ENCODE assay signal across 10 cellular contexts in the genomic region with DNA sequence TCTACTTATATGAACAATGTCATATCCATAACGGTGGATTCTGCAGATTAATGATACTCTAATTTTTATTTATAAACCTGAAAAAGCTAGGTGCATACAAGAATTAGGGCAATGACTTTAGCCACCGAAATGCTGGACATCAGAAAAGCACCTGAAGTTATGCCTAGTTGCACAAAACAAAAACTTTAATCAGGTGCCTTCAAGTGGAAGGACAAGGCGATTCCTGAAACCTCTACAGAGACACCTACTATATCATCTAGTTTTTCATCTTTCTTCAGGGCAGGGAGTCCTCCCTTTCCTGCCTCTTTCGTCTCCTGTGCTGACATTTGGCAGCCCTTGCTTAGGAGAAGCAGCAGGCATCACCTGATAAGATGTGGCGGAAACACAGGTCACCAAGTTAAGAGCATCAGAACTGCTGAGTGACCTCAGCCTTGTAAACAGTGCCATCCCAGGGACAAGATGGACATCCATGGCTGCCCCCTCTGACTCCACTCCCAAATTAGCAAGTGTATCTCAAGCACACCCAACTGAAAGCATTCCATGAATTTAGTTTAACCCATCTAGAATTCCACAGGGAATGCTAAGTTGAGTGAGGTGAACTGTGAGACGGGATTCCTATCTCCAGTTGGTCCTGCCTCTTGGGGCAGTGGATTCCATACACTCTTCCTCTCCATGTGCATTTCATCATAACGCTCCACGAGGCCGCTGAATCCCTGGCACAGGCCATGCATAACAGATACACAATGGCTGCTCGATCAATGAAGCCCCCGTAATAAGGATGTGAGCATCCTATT. TPM values are rescaled to one million over a fixed set of nuclear protein-coding genes. Genes with fewer than 3 reads are reported as not detected.
A peak's percentile ranks its signal among the peaks of the same experiment; 100 is the strongest.
DNase-seq lines count a peak whose midpoint lies in the region; ATAC-seq and TF ChIP-seq lines count a peak whose summit lies in the region.
"Had no signal": no experiment of that assay in that cellular context is flagged by ENCODE, and none has a peak within 500 bp of the region (broad histone marks: within the 10 kb centered on the region; RNA-seq: fewer than 3 reads in every experiment).

No MANE protein-coding gene starts in this region.

- POLR2A ChIA-PET in SK-N-SH (lab: Yijun Ruan, JAX), result no interaction called here

- no peak overlapping the region for H4K8ac ChIP-seq in mesendoderm (ENCODE audit: low read depth, low read length)

- peak overlapping the region; percentile 98 for H3K27ac Mint-ChIP-seq in central memory CD8-positive, alpha-beta T cell (ENCODE audit: low read depth)

- H2AFZ ChIP-seq in SK-N-SH (ENCODE audit: low read depth), result no peak overlapping the region

- H3K36me3 ChIP-seq in SK-N-SH (replicated peaks in 1 of 2; ENCODE audit: control insufficient read depth in 1 of 2, insufficient read depth in 2 of 2, low read length in 1 of 2), result no peaks in the 10 kb centered on the region
- no peaks in the 10 kb centered on the region for H3K36me3 ChIP-seq in mesendoderm (ENCODE audit: control insufficient read depth, insufficient read depth, low read length)
- no peaks in the 10 kb centered on the region for H3K36me3 ChIP-seq in thyroid gland

- H3K9ac ChIP-seq in SK-N-SH (peak overlapping the region; percentile 83; the same call in 1 of the 2 replicates), mesendoderm (ENCODE audit: low read length) (no peak overlapping the region)

- H3K27ac ChIP-seq in SK-N-SH (ENCODE audit: low read depth in 2 of 2, low read length in 1 of 2), result peak overlapping the region; percentile 64 to 96; a peak in 3 of 4 replicates
- no peak overlapping the region for H3K27ac ChIP-seq in mesendoderm (ENCODE audit: low read depth, low read length)
- H3K27ac ChIP-seq in thyroid gland, result peak overlapping the region; percentile 66 to 99 (median 98)

- H4K5ac ChIP-seq in mesendoderm (ENCODE audit: low read length), result no peak overlapping the region

- H3K9me3 ChIP-seq in SK-N-SH (no peaks in the 10 kb centered on the region), thyroid gland (no peaks in the 10 kb centered on the region)

- no peak overlapping the region for H2BK15ac ChIP-seq in mesendoderm (replicated peaks; ENCODE audit: low read depth)

- TF ChIP-seq RAD21 in SK-N-SH (IDR thresholded peaks at IDR 0.05; ENCODE audit: low read length), result no peak

- peaks cover 41% of the 10 kb centered on the region for H3K36me3 Mint-ChIP-seq in central memory CD8-positive, alpha-beta T cell (ENCODE audit: insufficient read depth)

- H3K4me1 ChIP-seq in SK-N-SH (ENCODE audit: control insufficient read depth in 1 of 2, insufficient read depth in 2 of 2, low read depth in 1 of 2, low read length in 1 of 2) (peaks cover 60 to 63% of the 10 kb centered on the region in 2 experiments), mesendoderm (ENCODE audit: control insufficient read depth, low read depth, low read length) (peaks cover 69% of the 10 kb centered on the region), thyroid gland (peaks cover 92 to 93% of the 10 kb centered on the region in 2 donors)

- H3K9me2 ChIP-seq in SK-N-SH, result no peaks in the 10 kb centered on the region

- CTCF ChIA-PET in SK-N-SH (lab: Yijun Ruan, JAX), result interaction anchor here (0.6 to 7.7 kb wide), 4 partner anchors 11 to 27 kb away, joined by 3 to 38 read pairs (median 7); a partner anchor contains a TSS

- no peaks in the 10 kb centered on the region for H3K27me3 ChIP-seq in SK-N-SH (ENCODE audit: insufficient read depth)
- H3K27me3 ChIP-seq in mesendoderm (ENCODE audit: insufficient read depth, low read length, poor library complexity), result no peaks in the 10 kb centered on the region
- H3K27me3 ChIP-seq in thyroid gland, result no peaks in the 10 kb centered on the region

- no peak overlapping the region for H3K56ac ChIP-seq in mesendoderm (ENCODE audit: low read length)

- intact Hi-C loops in thyroid gland (cut with DNase I), result no loop called here

- no peak for TF ChIP-seq EP300 in SK-N-SH (IDR thresholded peaks at IDR 0.05; ENCODE audit: borderline replicate concordance in 1 of 2, low read depth in 1 of 2, low read length in 1 of 2)

- H3K4me3 ChIP-seq in SK-N-SH (ENCODE audit: low read depth in 2 of 2, low read length in 1 of 2) (no peak overlapping the region), mesendoderm (ENCODE audit: low read length) (no peak overlapping the region), thyroid gland (replicated peaks in 1 of 3) (no peak overlapping the region)

- H3K23ac ChIP-seq in mesendoderm (ENCODE audit: low read length), result no peak overlapping the region

- no peak overlapping the region for H3K4ac ChIP-seq in mesendoderm (ENCODE audit: low read depth, low read length)

- H3K18ac ChIP-seq in mesendoderm (ENCODE audit: low read length), result no peak overlapping the region

- no peak overlapping the region for H2AK5ac ChIP-seq in mesendoderm (ENCODE audit: low read length)

- H3K9me3 Mint-ChIP-seq in central memory CD8-positive, alpha-beta T cell, result no peaks in the 10 kb centered on the region

- H2BK5ac ChIP-seq in mesendoderm (ENCODE audit: low read length), result no peak overlapping the region

- H3K79me2 ChIP-seq in SK-N-SH (ENCODE audit: insufficient read depth) (peaks cover 87% of the 10 kb centered on the region), mesendoderm (ENCODE audit: control insufficient read depth, insufficient read depth, low read length) (peaks cover 97% of the 10 kb centered on the region)

- H4K20me1 ChIP-seq in SK-N-SH (ENCODE audit: insufficient read depth), result peaks cover 25% of the 10 kb centered on the region

- H3K79me1 ChIP-seq in mesendoderm (ENCODE audit: low read length), result peaks cover 51% of the 10 kb centered on the region

- ATAC-seq in SK-N-SH treated with all-trans-retinoic acid at 6 μM for 48 hours, result no peak
- ATAC-seq in central memory CD8-positive, alpha-beta T cell (replicated peaks; ENCODE audit: extremely low read depth, poor library complexity, severe bottlenecking), result no peak

- peak overlapping the region; percentile 69 for H3K4me2 ChIP-seq in SK-N-SH
- H3K4me2 ChIP-seq in mesendoderm (ENCODE audit: low read length), result no peak overlapping the region

- no peaks in the 10 kb centered on the region for H3K27me3 Mint-ChIP-seq in central memory CD8-positive, alpha-beta T cell

- TF ChIP-seq POLR2A in thyroid gland (IDR thresholded peaks at IDR 0.05), result no peak

- H3F3A ChIP-seq in SK-N-SH (replicated peaks; ENCODE audit: insufficient read depth), result peaks cover 54% of the 10 kb centered on the region

- H2BK120ac ChIP-seq in mesendoderm (ENCODE audit: low read depth, low read length), result no peak overlapping the region

- DNase-seq in SK-N-SH, result no peak
- no peak for DNase-seq in central memory CD8-positive, alpha-beta T cell (ENCODE audit: low spot score in 2 of 2)
- peak; percentile 80 for DNase-seq in mesendoderm
- DNase-seq in thyroid gland, result no peak
- DNase-seq in nucleus accumbens (lab: John Stamatoyannopoulos, UW), result no peak
- DNase-seq in occipital lobe (lab: John Stamatoyannopoulos, UW), result no peak
- DNase-seq in H4 (ENCODE audit: low spot score), result no peak
- DNase-seq: 8988T, RPMI8226 had no signal

- H3K4me3 Mint-ChIP-seq in central memory CD8-positive, alpha-beta T cell, result peak overlapping the region; percentile 68

- TF ChIP-seq CTCF in SK-N-SH (IDR thresholded peaks at IDR 0.05) (no peak), thyroid gland (IDR thresholded peaks at IDR 0.05) (no peak)

- peaks cover 81% of the 10 kb centered on the region for H3K4me1 Mint-ChIP-seq in central memory CD8-positive, alpha-beta T cell

- 88% methylated on average over 11 of the region's 11 CpGs for WGBS in SK-N-SH (ENCODE audit: low lambda C conversion rate)
- WGBS in mesendoderm (ENCODE audit: extremely low coverage, insufficient coverage, low lambda C conversion rate), result no CpG with 5 or more reads among the region's 11 CpGs
- WGBS in thyroid gland, 2 donors, result 88 to 89% methylated on average over 11 of the region's 11 CpGs

TF ChIP-seq in SK-N-SH, 30 proteins besides CTCF, POLR2A, EP300 and RAD21:
- TF ChIP-seq RFX5 (IDR thresholded peaks at IDR 0.05; ENCODE audit: low read length), result no peak
- TF ChIP-seq JUND (IDR thresholded peaks at IDR 0.05), result no peak
- TF ChIP-seq FOSL2 (IDR thresholded peaks at IDR 0.05; ENCODE audit: borderline replicate concordance, low read depth), result no peak
- TF ChIP-seq FOXM1 (IDR thresholded peaks at IDR 0.05; ENCODE audit: low read depth), result no peak

TF ChIP-seq in SK-N-SH treated with all-trans-retinoic acid at 6 μM for 48 hours, 23 proteins besides CTCF, POLR2A, EP300 and RAD21 (continues in another document):
- TF ChIP-seq SNAI2 (CRISPR knock-in tag; IDR thresholded peaks at IDR 0.05), result no peak
- no peak for TF ChIP-seq RARB (CRISPR knock-in tag; IDR thresholded peaks at IDR 0.05)
- TF ChIP-seq, protein P1, sequence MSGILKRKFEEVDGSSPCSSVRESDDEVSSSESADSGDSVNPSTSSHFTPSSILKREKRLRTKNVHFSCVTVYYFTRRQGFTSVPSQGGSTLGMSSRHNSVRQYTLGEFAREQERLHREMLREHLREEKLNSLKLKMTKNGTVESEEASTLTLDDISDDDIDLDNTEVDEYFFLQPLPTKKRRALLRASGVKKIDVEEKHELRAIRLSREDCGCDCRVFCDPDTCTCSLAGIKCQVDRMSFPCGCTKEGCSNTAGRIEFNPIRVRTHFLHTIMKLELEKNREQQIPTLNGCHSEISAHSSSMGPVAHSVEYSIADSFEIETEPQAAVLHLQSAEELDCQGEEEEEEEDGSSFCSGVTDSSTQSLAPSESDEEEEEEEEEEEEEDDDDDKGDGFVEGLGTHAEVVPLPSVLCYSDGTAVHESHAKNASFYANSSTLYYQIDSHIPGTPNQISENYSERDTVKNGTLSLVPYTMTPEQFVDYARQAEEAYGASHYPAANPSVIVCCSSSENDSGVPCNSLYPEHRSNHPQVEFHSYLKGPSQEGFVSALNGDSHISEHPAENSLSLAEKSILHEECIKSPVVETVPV (CRISPR knock-in tag; IDR thresholded peaks at IDR 0.05), result no peak
- no peak for TF ChIP-seq OSR1 (CRISPR knock-in tag; IDR thresholded peaks at IDR 0.05)

RNA-seq across cellular contexts. Expression of a gene that starts 5.8 kb away (rescaled TPM):
- polyA plus RNA-seq in SK-N-SH (2012; rRNA removed), result 20.2 and 22.1 TPM in 2 replicates
- 10.5 and 13.0 TPM in 2 replicates for polyA plus RNA-seq in SK-N-SH (2012; cell fraction: cytosol; rRNA removed)
- polyA plus RNA-seq in SK-N-SH (2012; cell fraction: nucleus; rRNA removed), result 23.3 and 31.4 TPM in 2 replicates
- polyA plus RNA-seq in mesendoderm (2013, experiment 1 of 2), result 22.8 TPM
- 22.4 TPM for polyA plus RNA-seq in mesendoderm (2013, experiment 2 of 2)
- 10 to 100 TPM; 28.0 to 44.2 (median 29.4) TPM for total RNA-seq in thyroid gland
- total RNA-seq in occipital lobe, result 1.6 TPM
- total RNA-seq in H4 (2014; rRNA removed; shearing (Covaris generic)), result 1.3 and 3.3 TPM in 2 replicates

RNA-seq across cellular contexts. Expression of a gene that starts 21.2 kb away (rescaled TPM):
- 0.38 and 0.47 TPM in 2 replicates for polyA plus RNA-seq in SK-N-SH (2012; rRNA removed)
- polyA plus RNA-seq in SK-N-SH (2012; cell fraction: cytosol; rRNA removed), result 0.52 and 0.86 TPM in 2 replicates
- polyA plus RNA-seq in SK-N-SH (2012; cell fraction: nucleus; rRNA removed), result 0.29 and 0.95 TPM in 2 replicates
- 1.0 TPM for polyA plus RNA-seq in mesendoderm (2013, experiment 1 of 2)
- polyA plus RNA-seq in mesendoderm (2013, experiment 2 of 2), result 0.85 TPM
- 1 to 10 TPM; 1.0 to 1.6 (median 1.2) TPM for total RNA-seq in thyroid gland
- total RNA-seq in occipital lobe, result 0.62 TPM
- 0.08 and 0.12 TPM in 2 replicates for total RNA-seq in H4 (2014; rRNA removed; shearing (Covaris generic))
